In genomic region chr2:148926291-148926961, GRCh38 we compare ENCODE assay signal across 8 cellular contexts. TPM values are rescaled to one million over a fixed set of nuclear protein-coding genes. Genes with fewer than 3 reads are reported as not detected.
DNase-seq lines count a peak whose midpoint lies in the region; ATAC-seq and TF ChIP-seq lines count a peak whose summit lies in the region.

No MANE protein-coding gene starts in this region.

- WGBS in right cardiac atrium, result 68% methylated on average over 33 of the region's 33 CpGs
- 59% methylated on average over 33 of the region's 33 CpGs for WGBS in smooth muscle cell (ENCODE audit: low lambda C conversion rate)

- intact Hi-C loops in right cardiac atrium (cut with DNase I), result no loop called here

- H3K36me3 ChIP-seq in Peyer's patch (no peaks in the 10 kb centered on the region), smooth muscle cell (ENCODE audit: low read depth) (no peaks in the 10 kb centered on the region)

- peak overlapping the region; percentile 67 for H3K4me2 ChIP-seq in smooth muscle cell

- no peaks in the 10 kb centered on the region for H3K79me2 ChIP-seq in smooth muscle cell (ENCODE audit: low read depth)

- no peaks in the 10 kb centered on the region for H4K20me1 ChIP-seq in smooth muscle cell (ENCODE audit: low read depth)

- no peaks in the 10 kb centered on the region for H3F3A ChIP-seq in smooth muscle cell (ENCODE audit: low read depth)

- H3K27me3 ChIP-seq in Peyer's patch (no peaks in the 10 kb centered on the region), right cardiac atrium (ENCODE audit: control insufficient read depth, insufficient read depth) (no peaks in the 10 kb centered on the region), smooth muscle cell (ENCODE audit: low read depth) (no peaks in the 10 kb centered on the region)

- peak overlapping the region; percentile 63 for H2AFZ ChIP-seq in smooth muscle cell (ENCODE audit: low read depth)

- H3K9me3 ChIP-seq in Peyer's patch, result no peaks in the 10 kb centered on the region
- no peaks in the 10 kb centered on the region for H3K9me3 ChIP-seq in right cardiac atrium (ENCODE audit: control insufficient read depth, low read length)
- no peaks in the 10 kb centered on the region for H3K9me3 ChIP-seq in smooth muscle cell (replicated peaks; ENCODE audit: low read depth)

- DNase-seq in AG08395 (ENCODE audit: low spot score) (peak; percentile 44), Peyer's patch (peak in 2 of 3 donors; percentile 45 to 74), right cardiac atrium (peak in 2 of 3 donors; percentile 59 to 69), smooth muscle cell (lab: John Stamatoyannopoulos, UW; ENCODE audit: unreplicated experiment) (no peak), NCI-H2171 treated with DMSO at 0.1 percent for 48 hours (lab: John Stamatoyannopoulos, UW) (no peak)
- DNase-seq in activated naive CD4-positive, alpha-beta T cell treated with anti-CD3 and anti-CD28 coated beads, Interleukin-2, amount 50 U/mL, for 16 hours, result peak; percentile 53

- H3K4me3 ChIP-seq in Peyer's patch (peak overlapping the region in 3 of 4 donors; percentile 6 to 35 (median 21)), right cardiac atrium (ENCODE audit: low read length) (no peak overlapping the region), smooth muscle cell (peak overlapping the region; percentile 17)

- peak overlapping the region in 1 of 4 donors; percentile 46 for H3K27ac ChIP-seq in Peyer's patch
- H3K27ac ChIP-seq in right cardiac atrium (ENCODE audit: low read length), result no peak overlapping the region
- H3K27ac ChIP-seq in smooth muscle cell (ENCODE audit: low read depth), result no peak overlapping the region

- TF ChIP-seq CTCF in Peyer's patch (IDR thresholded peaks at IDR 0.05), result peak; percentile 8 to 71 (median 46)
- TF ChIP-seq CTCF in smooth muscle cell (IDR thresholded peaks at IDR 0.05; ENCODE audit: borderline replicate concordance, insufficient read depth, poor library complexity, severe bottlenecking), result peak; percentile 72

- no peak overlapping the region for H3K9ac ChIP-seq in smooth muscle cell (ENCODE audit: low read depth)

- no peak for TF ChIP-seq POLR2A in Peyer's patch (IDR thresholded peaks at IDR 0.05)

- H3K4me1 ChIP-seq in Peyer's patch, result peaks cover 0 to 6% (median 0%) of the 10 kb centered on the region in 4 donors
- H3K4me1 ChIP-seq in right cardiac atrium (ENCODE audit: control insufficient read depth, insufficient read depth, low read length), result no peaks in the 10 kb centered on the region
- peaks cover 16% of the 10 kb centered on the region for H3K4me1 ChIP-seq in smooth muscle cell (ENCODE audit: low read depth)

- ATAC-seq in GM18511 (IDR thresholded peaks at IDR 0.05; ENCODE audit: unreplicated experiment) (peak; percentile 95), HG03045 (IDR thresholded peaks at IDR 0.05; ENCODE audit: unreplicated experiment) (peak; percentile 84), right cardiac atrium (peak; percentile 50 to 65)

RNA-seq across cellular contexts. Expression of gene KIF5C, which starts 51.4 kb away (rescaled TPM):
- total RNA-seq in Peyer's patch, result 1 to 10 TPM; 1.2 to 7.4 (median 1.9) TPM
- total RNA-seq in right cardiac atrium, result 1 to 10 TPM; 1.1 to 3.3 (median 1.7) TPM
- 0.86 TPM for polyA plus RNA-seq in right cardiac atrium
- 0.72 and 1.4 TPM in 2 replicates for total RNA-seq in smooth muscle cell
- 0.09 and 1.4 TPM in 2 replicates for polyA plus RNA-seq in smooth muscle cell

Comparison
In these comparisons a context has a peak if more than half of its experiments do, and no peak if none do; other contexts are left out.
1. DNase-seq: peak in AG08395 (single experiment), Peyer's patch (2 of 3), activated naive CD4-positive, alpha-beta T cell treated with anti-CD3 and anti-CD28 coated beads, Interleukin-2, amount 50 U/mL, for 16 hours (single experiment) and right cardiac atrium (2 of 3); none in smooth muscle cell (single experiment) and NCI-H2171 treated with DMSO at 0.1 percent for 48 hours (single experiment).
2. Peak in every context shown above with its lines, with median percentiles within 50 percentile points of each other: ATAC-seq.